Comparison of ENCODE assay signal across 7 cellular contexts in genomic region chr4:107718351-107718965, GRCh38. TPM values are rescaled to one million over a fixed set of nuclear protein-coding genes. Genes with fewer than 3 reads are reported as not detected.
DNase-seq lines count a peak whose midpoint lies in the region; ATAC-seq and TF ChIP-seq lines count a peak whose summit lies in the region.

No MANE protein-coding gene starts in this region.

- H3K27me3 ChIP-seq in HAP-1 (ENCODE audit: low read depth) = no peaks in the 10 kb centered on the region

- no peak for DNase-seq in HAP-1 (ENCODE audit: low spot score in 2 of 2)
- DNase-seq in NAMALWA (ENCODE audit: low spot score) = peak; percentile 26
- DNase-seq in endothelial cell (ENCODE audit: low spot score) = no peak
- DNase-seq in cortex of kidney (lab: John Stamatoyannopoulos, UW) = no peak
- DNase-seq in COR-L47 (lab: John Stamatoyannopoulos, UW) = no peak

- H3K9me3 ChIP-seq in HAP-1 = no peaks in the 10 kb centered on the region

- H3K9me3 Mint-ChIP-seq in endothelial cell (ENCODE audit: unreplicated experiment) = no peaks in the 10 kb centered on the region
- H3K9me3 Mint-ChIP-seq in stimulated activated memory B cell treated with anti-CD40 and anti-IgM and Interleukin-4, amounts not matched to agents 10 μg/mL and 1 μg/mL and 100 μg/mL, for 72 hours = no peaks in the 10 kb centered on the region

- no peaks in the 10 kb centered on the region for H3K36me3 ChIP-seq in HAP-1 (replicated peaks)

- peaks cover 16% of the 10 kb centered on the region for H3K4me1 ChIP-seq in HAP-1

- peaks cover 9% of the 10 kb centered on the region for H3K27me3 Mint-ChIP-seq in endothelial cell (ENCODE audit: unreplicated experiment)
- no peaks in the 10 kb centered on the region for H3K27me3 Mint-ChIP-seq in stimulated activated memory B cell treated with anti-CD40 and anti-IgM and Interleukin-4, amounts not matched to agents 10 μg/mL and 1 μg/mL and 100 μg/mL, for 72 hours

- H3K4me1 Mint-ChIP-seq in endothelial cell (ENCODE audit: unreplicated experiment) = peaks cover 60% of the 10 kb centered on the region
- H3K4me1 Mint-ChIP-seq in stimulated activated memory B cell treated with anti-CD40 and anti-IgM and Interleukin-4, amounts not matched to agents 10 μg/mL and 1 μg/mL and 100 μg/mL, for 72 hours = peaks cover 53% of the 10 kb centered on the region

- peaks cover 42% of the 10 kb centered on the region for H3K36me3 Mint-ChIP-seq in endothelial cell (ENCODE audit: low read depth, unreplicated experiment)
- peaks cover 29% of the 10 kb centered on the region for H3K36me3 Mint-ChIP-seq in stimulated activated memory B cell treated with anti-CD40 and anti-IgM and Interleukin-4, amounts not matched to agents 10 μg/mL and 1 μg/mL and 100 μg/mL, for 72 hours

- in situ Hi-C loops in HAP-1 (cut with MboI; ENCODE audit: low sequenced_read_pairs) = no loop called here

- peak overlapping the region; percentile 95 for H3K4me3 Mint-ChIP-seq in endothelial cell (ENCODE audit: unreplicated experiment)
- peak overlapping the region; percentile 94 for H3K4me3 Mint-ChIP-seq in stimulated activated memory B cell treated with anti-CD40 and anti-IgM and Interleukin-4, amounts not matched to agents 10 μg/mL and 1 μg/mL and 100 μg/mL, for 72 hours

- H3K4me3 ChIP-seq in HAP-1 = peak overlapping the region; percentile 95

- TF ChIP-seq CTCF in endothelial cell (IDR thresholded peaks at IDR 0.05; ENCODE audit: unreplicated experiment) = no peak

- peak; percentile 25 for ATAC-seq in GM18511 (IDR thresholded peaks at IDR 0.05; ENCODE audit: unreplicated experiment)
- no peak for ATAC-seq in stimulated activated memory B cell treated with anti-CD40 and anti-IgM and Interleukin-4, amounts not matched to agents 10 μg/mL and 1 μg/mL and 100 μg/mL, for 72 hours

- H3K27ac Mint-ChIP-seq in endothelial cell (ENCODE audit: unreplicated experiment) = no peak overlapping the region
- peak overlapping the region; percentile 83 for H3K27ac Mint-ChIP-seq in stimulated activated memory B cell treated with anti-CD40 and anti-IgM and Interleukin-4, amounts not matched to agents 10 μg/mL and 1 μg/mL and 100 μg/mL, for 72 hours

RNA-seq across cellular contexts. Expression of gene PAPSS1, which starts 1.6 kb away (rescaled TPM):
- total RNA-seq in endothelial cell (ENCODE audit: unreplicated experiment) = 450 TPM
